In the genomic region with DNA sequence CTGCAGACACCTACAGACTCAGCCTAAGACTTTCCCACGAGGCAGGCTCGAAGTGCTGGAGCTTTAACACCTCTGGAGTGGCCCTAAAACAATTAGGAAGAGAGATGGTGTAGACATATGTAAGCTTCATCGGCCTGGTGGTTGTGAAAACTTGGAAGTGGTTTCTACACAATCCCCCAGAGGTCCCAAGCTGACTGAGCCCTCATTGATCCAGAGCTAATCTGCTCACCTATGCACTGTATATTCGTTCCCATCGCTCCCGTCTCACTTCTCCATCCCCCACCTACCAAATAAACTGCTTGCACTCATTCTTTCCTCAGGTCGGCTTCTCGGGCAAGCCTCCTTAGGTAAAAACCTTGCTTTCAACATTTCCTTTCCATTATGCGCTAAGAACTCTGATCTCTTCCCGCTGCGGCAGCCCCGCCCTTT, we compare ENCODE assay signal across 9 cellular contexts. TPM values are rescaled to one million over a fixed set of nuclear protein-coding genes. Genes with fewer than 3 reads are reported as not detected.
DNase-seq lines count a peak whose midpoint lies in the region; ATAC-seq, FAIRE-seq and TF ChIP-seq lines count a peak whose summit lies in the region.
"Had no signal": no experiment of that assay in that cellular context is flagged by ENCODE, and none has a peak within 500 bp of the region (broad histone marks: within the 10 kb centered on the region; RNA-seq: fewer than 3 reads in every experiment).

No MANE protein-coding gene starts in this region.

- H3K36me3 ChIP-seq in kidney (ENCODE audit: control insufficient read depth in 1 of 2, insufficient read depth in 2 of 2, low read length in 2 of 2) (no peaks in the 10 kb centered on the region), tibial artery (peaks cover 0 to 18% (median 4%) of the 10 kb centered on the region in 3 donors)

- H3K4me1 Mint-ChIP-seq in activated CD8-positive, alpha-beta memory T cell treated with anti-CD3 and anti-CD28 coated beads, Interleukin-2, amount 10 ng/mL, durations not matched to agents 7 days and 5 days = no peaks in the 10 kb centered on the region
- H3K4me1 Mint-ChIP-seq in activated B cell treated with CpG ODN at 0.5 μM for 24 hours = peaks cover 2% of the 10 kb centered on the region

- intact Hi-C loops in activated B cell treated with CpG ODN at 0.5 μM for 24 hours (cut with micrococcal nuclease) (loop anchor here (1.0 to 5.0 kb wide), 11 partner anchors 39 to 1379 kb away; a partner anchor contains a TSS), kidney (cut with DNase I) (no loop called here), tibial artery (cut with DNase I; ENCODE audit: low total_unique reads) (loop anchor here (5.0 kb wide), 1 partner anchor 146 kb away; no protein-coding TSS in a partner anchor)

- POLR2A ChIA-PET in activated B cell treated with CpG ODN at 0.5 μM for 24 hours (lab: Charles Lee) = interaction anchor here (0.6 to 3.1 kb wide), 23 partner anchors 37 to 1016 kb away, joined by 3 to 37 read pairs (median 6); a partner anchor contains a TSS

- no peak for TF ChIP-seq CTCF in activated B cell treated with CpG ODN at 0.5 μM for 24 hours (IDR thresholded peaks at IDR 0.05)
- TF ChIP-seq CTCF in kidney (IDR thresholded peaks at IDR 0.05; ENCODE audit: borderline replicate concordance, extremely low read depth, insufficient read depth) = no peak
- no peak for TF ChIP-seq CTCF in tibial artery (IDR thresholded peaks at IDR 0.05)

- peak; percentile 42 for ATAC-seq in activated CD8-positive, alpha-beta memory T cell treated with anti-CD3 and anti-CD28 coated beads, Interleukin-2, amount 10 ng/mL, durations not matched to agents 7 days and 5 days
- ATAC-seq in activated B cell treated with CpG ODN at 0.5 μM for 24 hours (ENCODE audit: low read depth) (peak; percentile 16), GM19397 (IDR thresholded peaks at IDR 0.05; ENCODE audit: unreplicated experiment) (no peak), GM21515 (IDR thresholded peaks at IDR 0.05; ENCODE audit: unreplicated experiment) (no peak)

- no peaks in the 10 kb centered on the region for H3K9me3 ChIP-seq in kidney (ENCODE audit: control insufficient read depth in 1 of 2, low read length in 2 of 2)
- no peaks in the 10 kb centered on the region for H3K9me3 ChIP-seq in tibial artery

- peaks cover 20% of the 10 kb centered on the region for H3K9me3 Mint-ChIP-seq in activated CD8-positive, alpha-beta memory T cell treated with anti-CD3 and anti-CD28 coated beads, Interleukin-2, amount 10 ng/mL, durations not matched to agents 7 days and 5 days (ENCODE audit: low read depth)
- peaks cover 13% of the 10 kb centered on the region for H3K9me3 Mint-ChIP-seq in activated B cell treated with CpG ODN at 0.5 μM for 24 hours

- H3K27ac Mint-ChIP-seq in activated CD8-positive, alpha-beta memory T cell treated with anti-CD3 and anti-CD28 coated beads, Interleukin-2, amount 10 ng/mL, durations not matched to agents 7 days and 5 days = no peak overlapping the region
- no peak overlapping the region for H3K27ac Mint-ChIP-seq in activated B cell treated with CpG ODN at 0.5 μM for 24 hours

- CTCF ChIA-PET in activated CD8-positive, alpha-beta memory T cell treated with anti-CD3 and anti-CD28 coated beads, Interleukin-2, amount 10 ng/mL, durations not matched to agents 7 days and 5 days (lab: Charles Lee) = interaction anchor here (1.5 to 1.9 kb wide), 4 partner anchors 46 to 188 kb away, joined by 3 to 10 read pairs (median 4); a partner anchor contains a TSS
- CTCF ChIA-PET in activated B cell treated with CpG ODN at 0.5 μM for 24 hours (lab: Charles Lee) = interaction anchor here (1.2 kb wide), 1 partner anchor 46 kb away, joined by 4 read pairs; no protein-coding TSS in a partner anchor

- H3K9ac ChIP-seq in kidney (ENCODE audit: low read length in 2 of 2) = peak overlapping the region; percentile 64 to 85

- H3K27me3 ChIP-seq in tibial artery = no peaks in the 10 kb centered on the region

- peaks cover 34% of the 10 kb centered on the region for H3K36me3 Mint-ChIP-seq in activated CD8-positive, alpha-beta memory T cell treated with anti-CD3 and anti-CD28 coated beads, Interleukin-2, amount 10 ng/mL, durations not matched to agents 7 days and 5 days
- peaks cover 28% of the 10 kb centered on the region for H3K36me3 Mint-ChIP-seq in activated B cell treated with CpG ODN at 0.5 μM for 24 hours (ENCODE audit: low read depth)

- H3K4me3 ChIP-seq in kidney (ENCODE audit: low read length in 2 of 2) (peak overlapping the region; percentile 89), tibial artery (peak overlapping the region; percentile 70 to 80)

- peak overlapping the region; percentile 95 to 98 for H3K27ac ChIP-seq in kidney (ENCODE audit: low read depth in 2 of 2, low read length in 2 of 2)
- peak overlapping the region; percentile 87 to 98 for H3K27ac ChIP-seq in tibial artery

- no peak for DNase-seq in activated CD8-positive, alpha-beta memory T cell treated with anti-CD3 and anti-CD28 coated beads, Interleukin-2, amount 10 ng/mL, durations not matched to agents 7 days and 5 days
- no peak for DNase-seq in activated CD8-positive, alpha-beta memory T cell treated with anti-CD3 and anti-CD28 coated beads, Interleukin-2, amount 50 U/mL, for 48 hours
- DNase-seq in activated B cell treated with CpG ODN at 0.5 μM for 24 hours (no peak), kidney (no peak), tibial artery (no peak), H54 (ENCODE audit: insufficient read length, low spot score) (no peak)

- H3K27me3 Mint-ChIP-seq in activated CD8-positive, alpha-beta memory T cell treated with anti-CD3 and anti-CD28 coated beads, Interleukin-2, amount 10 ng/mL, durations not matched to agents 7 days and 5 days = no peaks in the 10 kb centered on the region
- no peaks in the 10 kb centered on the region for H3K27me3 Mint-ChIP-seq in activated B cell treated with CpG ODN at 0.5 μM for 24 hours

- peaks cover 9 to 15% of the 10 kb centered on the region in 2 donors for H3K4me1 ChIP-seq in kidney (ENCODE audit: control insufficient read depth in 1 of 2, insufficient read depth in 1 of 2, low read depth in 1 of 2, low read length in 2 of 2)
- peaks cover 0 to 19% (median 3%) of the 10 kb centered on the region in 4 donors for H3K4me1 ChIP-seq in tibial artery

- no peak for FAIRE-seq in kidney (lab: Jason Lieb, UNC)
- FAIRE-seq in H54 (lab: Jason Lieb, UNC) = no peak
- FAIRE-seq: G401.6 had no signal

- no peak for TF ChIP-seq POLR2A in H54 (IDR thresholded peaks at IDR 0.05; ENCODE audit: low read depth, low read length)

- no peak overlapping the region for H3K4me3 Mint-ChIP-seq in activated CD8-positive, alpha-beta memory T cell treated with anti-CD3 and anti-CD28 coated beads, Interleukin-2, amount 10 ng/mL, durations not matched to agents 7 days and 5 days
- H3K4me3 Mint-ChIP-seq in activated B cell treated with CpG ODN at 0.5 μM for 24 hours = no peak overlapping the region

RNA-seq across cellular contexts. Expression of a gene that starts 0.8 kb away (rescaled TPM):
- total RNA-seq in activated CD8-positive, alpha-beta memory T cell treated with anti-CD3 and anti-CD28 coated beads, Interleukin-2, amount 10 ng/mL, durations not matched to agents 7 days and 5 days = 1 to 10 TPM; 2.7 to 6.1 TPM
- total RNA-seq in activated B cell treated with CpG ODN at 0.5 μM for 24 hours = 8.4 and 8.7 TPM in 2 replicates
- 12.9 TPM for total RNA-seq in kidney
- polyA plus RNA-seq in kidney (ENCODE audit: insufficient read depth, low read depth, low replicate concordance) = 4.3 TPM

RNA-seq across cellular contexts. Expression of a gene that starts 36.8 kb away (rescaled TPM):
- 1 to 10 TPM; 4.1 to 6.0 TPM for total RNA-seq in activated CD8-positive, alpha-beta memory T cell treated with anti-CD3 and anti-CD28 coated beads, Interleukin-2, amount 10 ng/mL, durations not matched to agents 7 days and 5 days
- total RNA-seq in activated B cell treated with CpG ODN at 0.5 μM for 24 hours (5.8 and 7.1 TPM in 2 replicates), kidney (8.2 TPM)
- polyA plus RNA-seq in kidney (ENCODE audit: insufficient read depth, low read depth, low replicate concordance) = 2.4 TPM

RNA-seq across cellular contexts. Expression of a gene that starts 38.7 kb away (rescaled TPM):
- 1 to 10 TPM; 5.5 to 6.9 TPM for total RNA-seq in activated CD8-positive, alpha-beta memory T cell treated with anti-CD3 and anti-CD28 coated beads, Interleukin-2, amount 10 ng/mL, durations not matched to agents 7 days and 5 days
- total RNA-seq in activated B cell treated with CpG ODN at 0.5 μM for 24 hours (6.1 and 6.8 TPM in 2 replicates), kidney (6.9 TPM)
- 2.7 TPM for polyA plus RNA-seq in kidney (ENCODE audit: insufficient read depth, low read depth, low replicate concordance)

Comparison
In these comparisons a context has a peak if more than half of its experiments do, and no peak if none do; other contexts are left out.
1. ATAC-seq: peak in activated CD8-positive, alpha-beta memory T cell treated with anti-CD3 and anti-CD28 coated beads, Interleukin-2, amount 10 ng/mL, durations not matched to agents 7 days and 5 days (single experiment) and activated B cell treated with CpG ODN at 0.5 μM for 24 hours (single experiment); none in GM19397 (single experiment) and GM21515 (single experiment).